Comparison of ENCODE assay signal across 21 cellular contexts in genomic region chr1:100023482-100023881, GRCh38. TPM values are rescaled to one million over a fixed set of nuclear protein-coding genes. Genes with fewer than 3 reads are reported as not detected.
DNase-seq lines count a peak whose midpoint lies in the region; ATAC-seq and TF ChIP-seq lines count a peak whose summit lies in the region.
"Had no signal": no experiment of that assay in that cellular context is flagged by ENCODE, and none has a peak within 500 bp of the region (broad histone marks: within the 10 kb centered on the region; RNA-seq: fewer than 3 reads in every experiment).

No MANE protein-coding gene starts in this region.

- POLR2A ChIA-PET in naive thymus-derived CD8-positive, alpha-beta T cell (lab: Charles Lee) = interaction anchor here (1.7 kb wide), 1 partner anchor 14 kb away, joined by 4 read pairs; a partner anchor contains a TSS

- H3K4me1 ChIP-seq in heart right ventricle = no peaks in the 10 kb centered on the region
- H3K4me1 ChIP-seq: BLaER1, Caco-2 had no signal

- DNase-seq in Right ventricle myocardium inferior (ENCODE audit: missing footprints) = no peak
- no peak for DNase-seq in left cardiac atrium
- no peak for DNase-seq in natural killer cell
- DNase-seq in natural killer cell treated with Interleukin-12 subunit alpha and Interleukin-12 subunit beta and Interleukin-15 and Interleukin-18, amount 100 ng/mL, for 72 hours (ENCODE audit: low spot score) = no peak
- DNase-seq in heart right ventricle = peak in 1 of 2 donors; percentile 18
- DNase-seq in naive thymus-derived CD8-positive, alpha-beta T cell = no peak
- DNase-seq: Caco-2; CD4-positive, CD25-positive, alpha-beta regulatory T cell; CD8-positive, alpha-beta T cell; DMS 273 treated with DMSO at 0.1 percent for 48 hours; DMS79 treated with DMSO at 0.1 percent for 48 hours; GF-D8; GM23248; H7; HCEC 1CT had no signal

- no peaks in the 10 kb centered on the region for H3K27me3 ChIP-seq in heart right ventricle
- H3K27me3 ChIP-seq: BLaER1 had no signal

- H3K27me3 Mint-ChIP-seq in natural killer cell (ENCODE audit: low read depth in 2 of 2) = no peaks in the 10 kb centered on the region
- no peaks in the 10 kb centered on the region for H3K27me3 Mint-ChIP-seq in natural killer cell treated with Interleukin-12 subunit alpha and Interleukin-12 subunit beta and Interleukin-15 and Interleukin-18, amount 100 ng/mL, for 72 hours
- H3K27me3 Mint-ChIP-seq in naive thymus-derived CD8-positive, alpha-beta T cell = no peaks in the 10 kb centered on the region
- H3K27me3 Mint-ChIP-seq: B cell; CD4-positive, CD25-positive, alpha-beta regulatory T cell had no signal

- ATAC-seq in Right ventricle myocardium inferior = peak; percentile 48
- ATAC-seq in left cardiac atrium = no peak
- ATAC-seq in natural killer cell = no peak
- no peak for ATAC-seq in natural killer cell treated with Interleukin-12 subunit alpha and Interleukin-12 subunit beta and Interleukin-15 and Interleukin-18, amount 100 ng/mL, for 72 hours
- ATAC-seq in heart right ventricle = peak; percentile 20 to 89 (median 74)
- no peak for ATAC-seq in GM21367 (IDR thresholded peaks at IDR 0.05; ENCODE audit: unreplicated experiment)
- ATAC-seq in naive thymus-derived CD8-positive, alpha-beta T cell = no peak
- ATAC-seq in HG02623 (IDR thresholded peaks at IDR 0.05; ENCODE audit: unreplicated experiment) = no peak
- ATAC-seq: CD8-positive, alpha-beta T cell had no signal

- H3K36me3 ChIP-seq in heart right ventricle = peaks cover 0 to 24% (median 0%) of the 10 kb centered on the region in 9 donors

- 72 to 75% methylated on average over 6 of the region's 6 CpGs for WGBS in heart right ventricle, 2 donors

- H3K36me3 Mint-ChIP-seq in natural killer cell = no peaks in the 10 kb centered on the region
- H3K36me3 Mint-ChIP-seq in natural killer cell treated with Interleukin-12 subunit alpha and Interleukin-12 subunit beta and Interleukin-15 and Interleukin-18, amount 100 ng/mL, for 72 hours = no peaks in the 10 kb centered on the region
- peaks cover 0 to 24% (median 5%) of the 10 kb centered on the region in 3 donors for H3K36me3 Mint-ChIP-seq in naive thymus-derived CD8-positive, alpha-beta T cell

- TF ChIP-seq CTCF in natural killer cell (IDR thresholded peaks at IDR 0.05) (no peak), heart right ventricle (IDR thresholded peaks at IDR 0.05) (no peak)

- peak overlapping the region; percentile 20 to 35 for H3K27ac Mint-ChIP-seq in natural killer cell
- H3K27ac Mint-ChIP-seq in natural killer cell treated with Interleukin-12 subunit alpha and Interleukin-12 subunit beta and Interleukin-15 and Interleukin-18, amount 100 ng/mL, for 72 hours = no peak overlapping the region
- peak overlapping the region in 1 of 10 donors; percentile 24 for H3K27ac Mint-ChIP-seq in naive thymus-derived CD8-positive, alpha-beta T cell
- H3K27ac Mint-ChIP-seq: B cell; CD4-positive, CD25-positive, alpha-beta regulatory T cell; CD8-positive, alpha-beta T cell had no signal

- peak overlapping the region in 4 of 10 donors; percentile 6 to 40 (median 20) for H3K27ac ChIP-seq in heart right ventricle
- H3K27ac ChIP-seq: 22Rv1, BLaER1, C4-2B, GM23248 had no signal

- H3K4me1 Mint-ChIP-seq in natural killer cell = peaks cover 10 to 12% of the 10 kb centered on the region in 2 donors
- peaks cover 5 to 15% of the 10 kb centered on the region in 2 donors for H3K4me1 Mint-ChIP-seq in natural killer cell treated with Interleukin-12 subunit alpha and Interleukin-12 subunit beta and Interleukin-15 and Interleukin-18, amount 100 ng/mL, for 72 hours (ENCODE audit: low read depth in 2 of 2)
- H3K4me1 Mint-ChIP-seq in naive thymus-derived CD8-positive, alpha-beta T cell = peaks cover 0 to 6% (median 0%) of the 10 kb centered on the region in 4 donors
- H3K4me1 Mint-ChIP-seq: B cell had no signal

- H3K9me3 ChIP-seq in heart right ventricle = no peaks in the 10 kb centered on the region
- H3K9me3 ChIP-seq: BLaER1, Caco-2 had no signal

- H3K4me3 Mint-ChIP-seq in natural killer cell = no peak overlapping the region
- H3K4me3 Mint-ChIP-seq in natural killer cell treated with Interleukin-12 subunit alpha and Interleukin-12 subunit beta and Interleukin-15 and Interleukin-18, amount 100 ng/mL, for 72 hours = no peak overlapping the region
- H3K4me3 Mint-ChIP-seq in naive thymus-derived CD8-positive, alpha-beta T cell = no peak overlapping the region
- H3K4me3 Mint-ChIP-seq: B cell; CD4-positive, CD25-positive, alpha-beta regulatory T cell; CD8-positive, alpha-beta T cell had no signal

- intact Hi-C loops in Right ventricle myocardium inferior (cut with DNase I) (no loop called here), left cardiac atrium (cut with DNase I) (no loop called here), natural killer cell (cut with micrococcal nuclease) (loop anchor here (10.0 kb wide), 1 partner anchor 691 kb away; the partner anchor contains the start of gene VCAM1), heart right ventricle (cut with DNase I) (no loop called here)

- H3K9me3 Mint-ChIP-seq in natural killer cell = no peaks in the 10 kb centered on the region
- no peaks in the 10 kb centered on the region for H3K9me3 Mint-ChIP-seq in natural killer cell treated with Interleukin-12 subunit alpha and Interleukin-12 subunit beta and Interleukin-15 and Interleukin-18, amount 100 ng/mL, for 72 hours
- H3K9me3 Mint-ChIP-seq in naive thymus-derived CD8-positive, alpha-beta T cell = no peaks in the 10 kb centered on the region
- H3K9me3 Mint-ChIP-seq: CD4-positive, CD25-positive, alpha-beta regulatory T cell; CD8-positive, alpha-beta T cell had no signal

- H3K4me3 ChIP-seq in heart right ventricle = no peak overlapping the region
- H3K4me3 ChIP-seq: BLaER1, GM23248 had no signal

RNA-seq across cellular contexts. Expression of gene SLC35A3, which starts 53.7 kb away (rescaled TPM):
- total RNA-seq in Right ventricle myocardium inferior (9.5 TPM), left cardiac atrium (1 to 10 TPM; 9.6 to 9.7 TPM), natural killer cell (10 to 100 TPM; 40.2 to 49.8 (median 43.1) TPM), heart right ventricle (1 to 10 TPM; 5.3 to 9.4 (median 8.1) TPM)
- 10 to 100 TPM; 22.2 to 26.6 TPM for total RNA-seq in natural killer cell treated with Interleukin-12 subunit alpha and Interleukin-12 subunit beta and Interleukin-15 and Interleukin-18, amount 100 ng/mL, for 72 hours
- 1 to 10 TPM; 3.2 to 7.8 TPM for polyA plus RNA-seq in heart right ventricle
- 10 to 100 TPM; 29.6 to 30.1 TPM for total RNA-seq in naive thymus-derived CD8-positive, alpha-beta T cell
- 10 to 100 TPM; 13.3 to 15.3 (median 15.1) TPM for polyA plus RNA-seq in naive thymus-derived CD8-positive, alpha-beta T cell

Comparison
In these comparisons a context has a peak if more than half of its experiments do, and no peak if none do; other contexts are left out.
1. ATAC-seq: peak in Right ventricle myocardium inferior (single experiment) and heart right ventricle (8 of 8); none in left cardiac atrium (0 of 2), natural killer cell (0 of 3), natural killer cell treated with Interleukin-12 subunit alpha and Interleukin-12 subunit beta and Interleukin-15 and Interleukin-18, amount 100 ng/mL, for 72 hours (0 of 2), GM21367 (single experiment), naive thymus-derived CD8-positive, alpha-beta T cell (0 of 2) and HG02623 (single experiment).
2. H3K27ac Mint-ChIP-seq: peak in natural killer cell (2 of 2); none in natural killer cell treated with Interleukin-12 subunit alpha and Interleukin-12 subunit beta and Interleukin-15 and Interleukin-18, amount 100 ng/mL, for 72 hours (0 of 2).